In the genomic region with DNA sequence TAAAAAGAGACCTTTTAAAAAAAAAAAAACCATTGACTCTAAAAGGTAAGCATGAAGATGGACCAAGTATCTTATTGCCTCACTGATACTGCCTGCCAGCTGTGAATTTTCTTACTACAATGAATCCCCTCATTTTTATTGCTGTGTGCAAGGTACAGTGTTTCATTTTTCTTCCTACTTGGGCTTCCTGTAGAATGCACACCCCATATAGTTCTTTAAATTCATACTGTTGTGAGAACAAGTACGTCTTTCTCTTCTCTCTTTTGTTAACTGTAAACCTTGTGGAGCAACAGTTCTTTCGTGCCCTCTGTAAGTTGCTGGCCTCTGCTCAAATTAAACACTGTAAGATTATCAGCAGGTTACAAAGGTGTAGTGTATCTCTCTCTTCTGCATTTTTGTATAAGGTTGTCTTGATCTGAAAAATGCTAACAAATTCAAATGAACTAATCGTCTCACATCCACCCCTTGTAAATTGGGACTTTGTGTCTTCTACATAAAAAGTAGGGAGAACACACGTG, we compare ENCODE assay signal across 1 cellular context.
TF ChIP-seq lines count a peak whose summit lies in the region.

No MANE protein-coding gene starts in this region.

TF ChIP-seq in HCT116, 20 proteins besides CTCF, POLR2A, EP300 and RAD21 (continued from another document):
- TF ChIP-seq, protein P1, sequence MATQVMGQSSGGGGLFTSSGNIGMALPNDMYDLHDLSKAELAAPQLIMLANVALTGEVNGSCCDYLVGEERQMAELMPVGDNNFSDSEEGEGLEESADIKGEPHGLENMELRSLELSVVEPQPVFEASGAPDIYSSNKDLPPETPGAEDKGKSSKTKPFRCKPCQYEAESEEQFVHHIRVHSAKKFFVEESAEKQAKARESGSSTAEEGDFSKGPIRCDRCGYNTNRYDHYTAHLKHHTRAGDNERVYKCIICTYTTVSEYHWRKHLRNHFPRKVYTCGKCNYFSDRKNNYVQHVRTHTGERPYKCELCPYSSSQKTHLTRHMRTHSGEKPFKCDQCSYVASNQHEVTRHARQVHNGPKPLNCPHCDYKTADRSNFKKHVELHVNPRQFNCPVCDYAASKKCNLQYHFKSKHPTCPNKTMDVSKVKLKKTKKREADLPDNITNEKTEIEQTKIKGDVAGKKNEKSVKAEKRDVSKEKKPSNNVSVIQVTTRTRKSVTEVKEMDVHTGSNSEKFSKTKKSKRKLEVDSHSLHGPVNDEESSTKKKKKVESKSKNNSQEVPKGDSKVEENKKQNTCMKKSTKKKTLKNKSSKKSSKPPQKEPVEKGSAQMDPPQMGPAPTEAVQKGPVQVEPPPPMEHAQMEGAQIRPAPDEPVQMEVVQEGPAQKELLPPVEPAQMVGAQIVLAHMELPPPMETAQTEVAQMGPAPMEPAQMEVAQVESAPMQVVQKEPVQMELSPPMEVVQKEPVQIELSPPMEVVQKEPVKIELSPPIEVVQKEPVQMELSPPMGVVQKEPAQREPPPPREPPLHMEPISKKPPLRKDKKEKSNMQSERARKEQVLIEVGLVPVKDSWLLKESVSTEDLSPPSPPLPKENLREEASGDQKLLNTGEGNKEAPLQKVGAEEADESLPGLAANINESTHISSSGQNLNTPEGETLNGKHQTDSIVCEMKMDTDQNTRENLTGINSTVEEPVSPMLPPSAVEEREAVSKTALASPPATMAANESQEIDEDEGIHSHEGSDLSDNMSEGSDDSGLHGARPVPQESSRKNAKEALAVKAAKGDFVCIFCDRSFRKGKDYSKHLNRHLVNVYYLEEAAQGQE (IDR thresholded peaks at IDR 0.05; ENCODE audit: low read depth) = no peak
- TF ChIP-seq EZH2 (IDR thresholded peaks at IDR 0.05) = no peak
